In genomic region chr1:24205701-24206464, GRCh38 we compare ENCODE assay signal across 1 cellular context.
TF ChIP-seq lines count a peak whose summit lies in the region.

No MANE protein-coding gene starts in this region.

TF ChIP-seq in GM12891, 5 proteins besides CTCF, POLR2A, EP300 and RAD21:
- TF ChIP-seq POLR2AphosphoS5 (IDR thresholded peaks at IDR 0.05; ENCODE audit: low read depth, low read length) = no peak
- no peak for TF ChIP-seq SPI1 (IDR thresholded peaks at IDR 0.05; ENCODE audit: low read depth, low read length)
- TF ChIP-seq PAX5 (IDR thresholded peaks at IDR 0.05; ENCODE audit: insufficient read depth, low read length, severe bottlenecking) = no peak
- no peak for TF ChIP-seq TAF1 (IDR thresholded peaks at IDR 0.05; ENCODE audit: low read depth, low read length)
- no peak for TF ChIP-seq POU2F2 (IDR thresholded peaks at IDR 0.05; ENCODE audit: low read depth, low read length)
